In genomic region chr1:89699451-89699986, GRCh38 we compare ENCODE assay signal across 13 cellular contexts.
DNase-seq lines count a peak whose midpoint lies in the region; ATAC-seq and FAIRE-seq lines count a peak whose summit lies in the region.
"Had no signal": no experiment of that assay in that cellular context is flagged by ENCODE, and none has a peak within 500 bp of the region (broad histone marks: within the 10 kb centered on the region; RNA-seq: fewer than 3 reads in every experiment).

No MANE protein-coding gene starts in this region.

- peak; percentile 88 for FAIRE-seq in GM19239 (lab: Jason Lieb, UNC)

- peaks cover 73% of the 10 kb centered on the region for H3K36me3 Mint-ChIP-seq in activated CD8-positive, alpha-beta memory T cell treated with anti-CD3 and anti-CD28 coated beads, Interleukin-2, amount 10 ng/mL, durations not matched to agents 7 days and 5 days
- peaks cover 72% of the 10 kb centered on the region for H3K36me3 Mint-ChIP-seq in activated CD8-positive, alpha-beta T cell treated with anti-CD3 and anti-CD28 coated beads, Interleukin-2, amount 10 ng/mL, durations not matched to agents 7 days and 5 days (ENCODE audit: low read depth)
- H3K36me3 Mint-ChIP-seq in naive thymus-derived CD8-positive, alpha-beta T cell: peaks cover 17 to 42% (median 31%) of the 10 kb centered on the region in 3 donors

- no peaks in the 10 kb centered on the region for H3K9me3 Mint-ChIP-seq in activated CD8-positive, alpha-beta memory T cell treated with anti-CD3 and anti-CD28 coated beads, Interleukin-2, amount 10 ng/mL, durations not matched to agents 7 days and 5 days (ENCODE audit: low read depth)
- no peaks in the 10 kb centered on the region for H3K9me3 Mint-ChIP-seq in activated CD8-positive, alpha-beta T cell treated with anti-CD3 and anti-CD28 coated beads, Interleukin-2, amount 10 ng/mL, durations not matched to agents 7 days and 5 days (ENCODE audit: insufficient read depth)
- H3K9me3 Mint-ChIP-seq in naive thymus-derived CD8-positive, alpha-beta T cell: peaks cover 0 to 5% (median 0%) of the 10 kb centered on the region in 9 donors

- DNase-seq in activated CD8-positive, alpha-beta memory T cell treated with anti-CD3 and anti-CD28 coated beads, Interleukin-2, amount 10 ng/mL, durations not matched to agents 7 days and 5 days: no peak
- DNase-seq in activated CD8-positive, alpha-beta memory T cell treated with anti-CD3 and anti-CD28 coated beads, Interleukin-2, amount 50 U/mL, for 48 hours: no peak
- DNase-seq in GM19239 (ENCODE audit: insufficient read length, low spot score): no peak
- DNase-seq in activated CD8-positive, alpha-beta T cell treated with anti-CD3 and anti-CD28 coated beads, Interleukin-2, amount 10 ng/mL, durations not matched to agents 7 days and 5 days: no peak
- DNase-seq in naive thymus-derived CD8-positive, alpha-beta T cell: no peak
- no peak for DNase-seq in HuH-7.5 (ENCODE audit: low spot score)
- DNase-seq: activated CD4-positive, CD25-positive, alpha-beta regulatory T cell treated with anti-CD3 and anti-CD28 coated beads, Interleukin-2, amount 50 U/mL, for 72 hours; activated effector memory CD4-positive, alpha-beta T cell treated with Interleukin-2 at 50 U/mL for 16 hours; left cardiac atrium; NCI-H1105; NCI-H774 had no signal

- no peaks in the 10 kb centered on the region for H3K27me3 Mint-ChIP-seq in activated CD8-positive, alpha-beta memory T cell treated with anti-CD3 and anti-CD28 coated beads, Interleukin-2, amount 10 ng/mL, durations not matched to agents 7 days and 5 days
- no peaks in the 10 kb centered on the region for H3K27me3 Mint-ChIP-seq in activated CD8-positive, alpha-beta T cell treated with anti-CD3 and anti-CD28 coated beads, Interleukin-2, amount 10 ng/mL, durations not matched to agents 7 days and 5 days (ENCODE audit: low read depth)
- no peaks in the 10 kb centered on the region for H3K27me3 Mint-ChIP-seq in naive thymus-derived CD8-positive, alpha-beta T cell

- peaks cover 79% of the 10 kb centered on the region for H3K4me1 Mint-ChIP-seq in activated CD8-positive, alpha-beta memory T cell treated with anti-CD3 and anti-CD28 coated beads, Interleukin-2, amount 10 ng/mL, durations not matched to agents 7 days and 5 days
- H3K4me1 Mint-ChIP-seq in activated CD8-positive, alpha-beta T cell treated with anti-CD3 and anti-CD28 coated beads, Interleukin-2, amount 10 ng/mL, durations not matched to agents 7 days and 5 days (ENCODE audit: low read depth): peaks cover 81% of the 10 kb centered on the region
- peaks cover 38 to 91% (median 86%) of the 10 kb centered on the region in 4 donors for H3K4me1 Mint-ChIP-seq in naive thymus-derived CD8-positive, alpha-beta T cell

- POLR2A ChIA-PET in activated CD8-positive, alpha-beta T cell treated with anti-CD3 and anti-CD28 coated beads, Interleukin-2, amount 10 ng/mL, durations not matched to agents 7 days and 5 days (lab: Charles Lee): no interaction called here
- POLR2A ChIA-PET in naive thymus-derived CD8-positive, alpha-beta T cell (lab: Charles Lee): interaction anchor here (1.0 to 2.2 kb wide), 6 partner anchors 10 to 90 kb away, joined by 3 to 15 read pairs (median 6); partner anchors contain the start of gene LRRC8C

- CTCF ChIA-PET in activated CD8-positive, alpha-beta memory T cell treated with anti-CD3 and anti-CD28 coated beads, Interleukin-2, amount 10 ng/mL, durations not matched to agents 7 days and 5 days (lab: Charles Lee): interaction anchor here (1.0 to 1.5 kb wide), 4 partner anchors 20 to 69 kb away, joined by 3 to 5 read pairs (median 4); partner anchors contain the start of gene LRRC8C
- CTCF ChIA-PET in activated CD8-positive, alpha-beta T cell treated with anti-CD3 and anti-CD28 coated beads, Interleukin-2, amount 10 ng/mL, durations not matched to agents 7 days and 5 days (lab: Charles Lee): interaction anchor here (1.0 to 2.0 kb wide), 6 partner anchors 8 to 67 kb away, joined by 3 to 27 read pairs (median 4); partner anchors contain the start of gene LRRC8C

- peak; percentile 46 for ATAC-seq in activated CD8-positive, alpha-beta memory T cell treated with anti-CD3 and anti-CD28 coated beads, Interleukin-2, amount 10 ng/mL, durations not matched to agents 7 days and 5 days
- ATAC-seq in activated CD8-positive, alpha-beta T cell treated with anti-CD3 and anti-CD28 coated beads, Interleukin-2, amount 10 ng/mL, durations not matched to agents 7 days and 5 days: peak; percentile 64
- ATAC-seq in naive thymus-derived CD8-positive, alpha-beta T cell: peak in 1 of 2 donors; percentile 32
- ATAC-seq in GM21360 (IDR thresholded peaks at IDR 0.05; ENCODE audit: unreplicated experiment) (no peak), HG03460 (IDR thresholded peaks at IDR 0.05; ENCODE audit: unreplicated experiment) (no peak)
- ATAC-seq: left cardiac atrium had no signal

- H3K4me3 Mint-ChIP-seq in activated CD8-positive, alpha-beta memory T cell treated with anti-CD3 and anti-CD28 coated beads, Interleukin-2, amount 10 ng/mL, durations not matched to agents 7 days and 5 days: peak overlapping the region; percentile 46
- peak overlapping the region; percentile 23 for H3K4me3 Mint-ChIP-seq in activated CD8-positive, alpha-beta T cell treated with anti-CD3 and anti-CD28 coated beads, Interleukin-2, amount 10 ng/mL, durations not matched to agents 7 days and 5 days
- H3K4me3 Mint-ChIP-seq in naive thymus-derived CD8-positive, alpha-beta T cell: peak overlapping the region in 9 of 10 donors; percentile 62 to 87 (median 80)

- peak overlapping the region; percentile 93 for H3K27ac Mint-ChIP-seq in activated CD8-positive, alpha-beta memory T cell treated with anti-CD3 and anti-CD28 coated beads, Interleukin-2, amount 10 ng/mL, durations not matched to agents 7 days and 5 days
- H3K27ac Mint-ChIP-seq in activated CD8-positive, alpha-beta T cell treated with anti-CD3 and anti-CD28 coated beads, Interleukin-2, amount 10 ng/mL, durations not matched to agents 7 days and 5 days: peak overlapping the region; percentile 90
- peak overlapping the region; percentile 72 to 98 (median 92) for H3K27ac Mint-ChIP-seq in naive thymus-derived CD8-positive, alpha-beta T cell

Comparison
In these comparisons a context has a peak if more than half of its experiments do, and no peak if none do; other contexts are left out.
1. ATAC-seq: peak in activated CD8-positive, alpha-beta memory T cell treated with anti-CD3 and anti-CD28 coated beads, Interleukin-2, amount 10 ng/mL, durations not matched to agents 7 days and 5 days (single experiment) and activated CD8-positive, alpha-beta T cell treated with anti-CD3 and anti-CD28 coated beads, Interleukin-2, amount 10 ng/mL, durations not matched to agents 7 days and 5 days (single experiment); none in GM21360 (single experiment) and HG03460 (single experiment).
2. H3K4me3 Mint-ChIP-seq: peak in every context shown above with its lines; median percentile 80 in naive thymus-derived CD8-positive, alpha-beta T cell; 46 in activated CD8-positive, alpha-beta memory T cell treated with anti-CD3 and anti-CD28 coated beads, Interleukin-2, amount 10 ng/mL, durations not matched to agents 7 days and 5 days; 23 in activated CD8-positive, alpha-beta T cell treated with anti-CD3 and anti-CD28 coated beads, Interleukin-2, amount 10 ng/mL, durations not matched to agents 7 days and 5 days.
3. Peak in every context shown above with its lines, with median percentiles within 50 percentile points of each other: H3K27ac Mint-ChIP-seq.